In genomic region chr7:66505531-66506451, GRCh38 we compare ENCODE assay signal across 8 cellular contexts.
DNase-seq lines count a peak whose midpoint lies in the region; ATAC-seq and TF ChIP-seq lines count a peak whose summit lies in the region.

No MANE protein-coding gene starts in this region.

- peak overlapping the region; percentile 13 for H3K4me3 ChIP-seq in fibroblast of mammary gland (ENCODE audit: control insufficient read depth, low read depth, low read length)

- peaks cover 20% of the 10 kb centered on the region for H3K27me3 Mint-ChIP-seq in activated CD8-positive, alpha-beta T cell treated with anti-CD3 and anti-CD28 coated beads, Interleukin-2, amount 10 ng/mL, durations not matched to agents 7 days and 5 days (ENCODE audit: low read depth)
- H3K27me3 Mint-ChIP-seq in stimulated activated naive B cell treated with anti-CD40 and anti-IgM and Interleukin-4, amounts not matched to agents 10 μg/mL and 1 μg/mL and 100 μg/mL, for 72 hours, result peaks cover 30 to 42% of the 10 kb centered on the region in 2 donors
- H3K27me3 Mint-ChIP-seq in type B pancreatic cell, result no peaks in the 10 kb centered on the region

- no peaks in the 10 kb centered on the region for H3K9me3 Mint-ChIP-seq in activated CD8-positive, alpha-beta T cell treated with anti-CD3 and anti-CD28 coated beads, Interleukin-2, amount 10 ng/mL, durations not matched to agents 7 days and 5 days (ENCODE audit: insufficient read depth)
- no peaks in the 10 kb centered on the region for H3K9me3 Mint-ChIP-seq in stimulated activated naive B cell treated with anti-CD40 and anti-IgM and Interleukin-4, amounts not matched to agents 10 μg/mL and 1 μg/mL and 100 μg/mL, for 72 hours
- H3K9me3 Mint-ChIP-seq in type B pancreatic cell, result no peaks in the 10 kb centered on the region

- H3K36me3 Mint-ChIP-seq in activated CD8-positive, alpha-beta T cell treated with anti-CD3 and anti-CD28 coated beads, Interleukin-2, amount 10 ng/mL, durations not matched to agents 7 days and 5 days (ENCODE audit: low read depth), result no peaks in the 10 kb centered on the region
- peaks cover 0 to 2% of the 10 kb centered on the region in 2 donors for H3K36me3 Mint-ChIP-seq in stimulated activated naive B cell treated with anti-CD40 and anti-IgM and Interleukin-4, amounts not matched to agents 10 μg/mL and 1 μg/mL and 100 μg/mL, for 72 hours
- H3K36me3 Mint-ChIP-seq in type B pancreatic cell, result no peaks in the 10 kb centered on the region

- peak overlapping the region; percentile 62 for H3K4me3 Mint-ChIP-seq in activated CD8-positive, alpha-beta T cell treated with anti-CD3 and anti-CD28 coated beads, Interleukin-2, amount 10 ng/mL, durations not matched to agents 7 days and 5 days
- peak overlapping the region; percentile 41 to 61 for H3K4me3 Mint-ChIP-seq in stimulated activated naive B cell treated with anti-CD40 and anti-IgM and Interleukin-4, amounts not matched to agents 10 μg/mL and 1 μg/mL and 100 μg/mL, for 72 hours
- no peak overlapping the region for H3K4me3 Mint-ChIP-seq in type B pancreatic cell

- DNase-seq in NCI-H1417 (lab: John Stamatoyannopoulos, UW) (peak; percentile 28 to 54 (median 49)), NCI-H1417 treated with DMSO at 0.1 percent for 48 hours (lab: John Stamatoyannopoulos, UW) (no peak), fibroblast of mammary gland (ENCODE audit: low read depth) (peak; percentile 17), UCSD-AML1 (lab: John Stamatoyannopoulos, UW; ENCODE audit: unreplicated experiment) (no peak), KG1 (lab: John Stamatoyannopoulos, UW) (no peak), type B pancreatic cell (ENCODE audit: extremely low spot score, unreplicated experiment) (no peak)
- DNase-seq in activated CD8-positive, alpha-beta T cell treated with anti-CD3 and anti-CD28 coated beads, Interleukin-2, amount 10 ng/mL, durations not matched to agents 7 days and 5 days, result peak; percentile 67
- DNase-seq in stimulated activated naive B cell treated with anti-CD40 and anti-IgM and Interleukin-4, amounts not matched to agents 10 μg/mL and 1 μg/mL and 100 μg/mL, for 72 hours, result no peak

- CTCF ChIA-PET in activated CD8-positive, alpha-beta T cell treated with anti-CD3 and anti-CD28 coated beads, Interleukin-2, amount 10 ng/mL, durations not matched to agents 7 days and 5 days (lab: Charles Lee), result interaction anchor here (0.7 kb wide), 1 partner anchor 116 kb away, joined by 5 read pairs; no protein-coding TSS in a partner anchor

- peak; percentile 80 for ATAC-seq in activated CD8-positive, alpha-beta T cell treated with anti-CD3 and anti-CD28 coated beads, Interleukin-2, amount 10 ng/mL, durations not matched to agents 7 days and 5 days
- peak in 1 of 2 donors; percentile 50 for ATAC-seq in stimulated activated naive B cell treated with anti-CD40 and anti-IgM and Interleukin-4, amounts not matched to agents 10 μg/mL and 1 μg/mL and 100 μg/mL, for 72 hours (replicated peaks)

- POLR2A ChIA-PET in activated CD8-positive, alpha-beta T cell treated with anti-CD3 and anti-CD28 coated beads, Interleukin-2, amount 10 ng/mL, durations not matched to agents 7 days and 5 days (lab: Charles Lee), result no interaction called here

- no peak for TF ChIP-seq CTCF in fibroblast of mammary gland (conservative IDR thresholded peaks at IDR 0.05; ENCODE audit: control insufficient read depth, insufficient read depth, low read depth, low read length)
- no peak for TF ChIP-seq CTCF in type B pancreatic cell (conservative IDR thresholded peaks at IDR 0.05)

- H3K27ac Mint-ChIP-seq in activated CD8-positive, alpha-beta T cell treated with anti-CD3 and anti-CD28 coated beads, Interleukin-2, amount 10 ng/mL, durations not matched to agents 7 days and 5 days, result no peak overlapping the region
- peak overlapping the region; percentile 56 for H3K27ac Mint-ChIP-seq in stimulated activated naive B cell treated with anti-CD40 and anti-IgM and Interleukin-4, amounts not matched to agents 10 μg/mL and 1 μg/mL and 100 μg/mL, for 72 hours
- no peak overlapping the region for H3K27ac Mint-ChIP-seq in type B pancreatic cell

- peaks cover 17% of the 10 kb centered on the region for H3K4me1 Mint-ChIP-seq in activated CD8-positive, alpha-beta T cell treated with anti-CD3 and anti-CD28 coated beads, Interleukin-2, amount 10 ng/mL, durations not matched to agents 7 days and 5 days (ENCODE audit: low read depth)
- H3K4me1 Mint-ChIP-seq in stimulated activated naive B cell treated with anti-CD40 and anti-IgM and Interleukin-4, amounts not matched to agents 10 μg/mL and 1 μg/mL and 100 μg/mL, for 72 hours, result peaks cover 0 to 6% of the 10 kb centered on the region in 2 donors
- no peaks in the 10 kb centered on the region for H3K4me1 Mint-ChIP-seq in type B pancreatic cell (ENCODE audit: unreplicated experiment)

Comparison
In these comparisons a context has a peak if more than half of its experiments do, and no peak if none do; other contexts are left out.
1. DNase-seq: peak in NCI-H1417 (3 of 3), activated CD8-positive, alpha-beta T cell treated with anti-CD3 and anti-CD28 coated beads, Interleukin-2, amount 10 ng/mL, durations not matched to agents 7 days and 5 days (single experiment) and fibroblast of mammary gland (single experiment); none in NCI-H1417 treated with DMSO at 0.1 percent for 48 hours (single experiment), stimulated activated naive B cell treated with anti-CD40 and anti-IgM and Interleukin-4, amounts not matched to agents 10 μg/mL and 1 μg/mL and 100 μg/mL, for 72 hours (single experiment), UCSD-AML1 (single experiment), KG1 (single experiment) and type B pancreatic cell (single experiment).